ENCODE assay signal across 1 cellular context in genomic region chr13:33184131-33184485, GRCh38.
TF ChIP-seq lines count a peak whose summit lies in the region.

No MANE protein-coding gene starts in this region.

TF ChIP-seq in IMR-90, 13 proteins besides CTCF, POLR2A, EP300 and RAD21:
- TF ChIP-seq ELK1 (IDR thresholded peaks at IDR 0.05; ENCODE audit: borderline replicate concordance, low read depth, low read length) (no peak), USF2 (IDR thresholded peaks at IDR 0.05; ENCODE audit: low read depth, low read length) (no peak), CHD1 (IDR thresholded peaks at IDR 0.05; ENCODE audit: low read depth, low read length) (no peak), MAFK (IDR thresholded peaks at IDR 0.05; ENCODE audit: low read depth, low read length) (no peak)
TF ChIP-seq in IMR-90: peak in this region for 0.
